In genomic region chr4:134533068-134533467, GRCh38 we compare ENCODE assay signal across 27 cellular contexts.
DNase-seq lines count a peak whose midpoint lies in the region; ATAC-seq and TF ChIP-seq lines count a peak whose summit lies in the region.
"Had no signal": no experiment of that assay in that cellular context is flagged by ENCODE, and none has a peak within 500 bp of the region (broad histone marks: within the 10 kb centered on the region; RNA-seq: fewer than 3 reads in every experiment).

No MANE protein-coding gene starts in this region.

- no peaks in the 10 kb centered on the region for H3K27me3 ChIP-seq in colonic mucosa
- H3K27me3 ChIP-seq: BLaER1, esophagus muscularis mucosa, vagina had no signal

- H3K9ac ChIP-seq in colonic mucosa (ENCODE audit: low read depth in 2 of 2, low read length in 2 of 2), result no peak overlapping the region
- H3K9ac ChIP-seq: BLaER1 had no signal

- H3K27me3 Mint-ChIP-seq in endothelial cell (ENCODE audit: unreplicated experiment), result no peaks in the 10 kb centered on the region
- H3K27me3 Mint-ChIP-seq: naive thymus-derived CD8-positive, alpha-beta T cell; stimulated activated memory B cell treated with anti-CD40 and anti-IgM and Interleukin-4, amounts not matched to agents 10 μg/mL and 1 μg/mL and 100 μg/mL, for 72 hours had no signal

- no peaks in the 10 kb centered on the region for H3K4me1 Mint-ChIP-seq in endothelial cell (ENCODE audit: unreplicated experiment)
- H3K4me1 Mint-ChIP-seq: naive thymus-derived CD8-positive, alpha-beta T cell; stimulated activated memory B cell treated with anti-CD40 and anti-IgM and Interleukin-4, amounts not matched to agents 10 μg/mL and 1 μg/mL and 100 μg/mL, for 72 hours had no signal

- no peaks in the 10 kb centered on the region for H3K9me3 ChIP-seq in colonic mucosa
- H3K9me3 ChIP-seq: BLaER1, esophagus muscularis mucosa, HAP-1, left ventricle myocardium inferior, vagina had no signal

- H3K36me3 Mint-ChIP-seq in endothelial cell (ENCODE audit: low read depth, unreplicated experiment), result no peaks in the 10 kb centered on the region
- H3K36me3 Mint-ChIP-seq: naive thymus-derived CD8-positive, alpha-beta T cell; stimulated activated memory B cell treated with anti-CD40 and anti-IgM and Interleukin-4, amounts not matched to agents 10 μg/mL and 1 μg/mL and 100 μg/mL, for 72 hours had no signal

- H3K4me3 Mint-ChIP-seq in endothelial cell (ENCODE audit: unreplicated experiment), result no peak overlapping the region
- H3K4me3 Mint-ChIP-seq: activated T-helper 1 cell treated with anti-CD3 and anti-CD28 coated beads, Interleukin-12 subunit alpha, Interleukin-12 subunit beta, Interleukin-2, Interleukin-4 antibody, amounts not matched to agents 30 ng/mL and 10 ng/mL and 1 ng/mL, durations not matched to agents 14 hours and 24 hours and 36 hours; naive thymus-derived CD8-positive, alpha-beta T cell; stimulated activated memory B cell treated with anti-CD40 and anti-IgM and Interleukin-4, amounts not matched to agents 10 μg/mL and 1 μg/mL and 100 μg/mL, for 72 hours had no signal

- no peak for TF ChIP-seq CTCF in endothelial cell (IDR thresholded peaks at IDR 0.05; ENCODE audit: unreplicated experiment)
- TF ChIP-seq CTCF in colonic mucosa (IDR thresholded peaks at IDR 0.05), result no peak

- peak; percentile 86 for ATAC-seq in GM18868 (IDR thresholded peaks at IDR 0.05; ENCODE audit: unreplicated experiment)
- peak; percentile 55 for ATAC-seq in HG02970 (IDR thresholded peaks at IDR 0.05; ENCODE audit: low FRiP score, unreplicated experiment)
- ATAC-seq in HG02759 (IDR thresholded peaks at IDR 0.05; ENCODE audit: unreplicated experiment), result no peak
- ATAC-seq: naive thymus-derived CD8-positive, alpha-beta T cell; stimulated activated memory B cell treated with anti-CD40 and anti-IgM and Interleukin-4, amounts not matched to agents 10 μg/mL and 1 μg/mL and 100 μg/mL, for 72 hours had no signal

- intact Hi-C loops in colonic mucosa (cut with DNase I), result no loop called here

- no peaks in the 10 kb centered on the region for H3K36me3 ChIP-seq in colonic mucosa
- H3K36me3 ChIP-seq: BLaER1, esophagus muscularis mucosa, HAP-1, left ventricle myocardium inferior, vagina had no signal

- no peak overlapping the region for H3K27ac ChIP-seq in colonic mucosa
- H3K27ac ChIP-seq: BLaER1, esophagus muscularis mucosa, left ventricle myocardium inferior, vagina had no signal

- no peak overlapping the region for H3K27ac Mint-ChIP-seq in endothelial cell (ENCODE audit: unreplicated experiment)
- H3K27ac Mint-ChIP-seq: activated T-helper 1 cell treated with anti-CD3 and anti-CD28 coated beads, Interleukin-12 subunit alpha, Interleukin-12 subunit beta, Interleukin-2, Interleukin-4 antibody, amounts not matched to agents 30 ng/mL and 10 ng/mL and 1 ng/mL, durations not matched to agents 14 hours and 24 hours and 36 hours; naive thymus-derived CD8-positive, alpha-beta T cell; stimulated activated memory B cell treated with anti-CD40 and anti-IgM and Interleukin-4, amounts not matched to agents 10 μg/mL and 1 μg/mL and 100 μg/mL, for 72 hours had no signal

- H3K4me1 ChIP-seq in colonic mucosa, result no peaks in the 10 kb centered on the region
- H3K4me1 ChIP-seq: BLaER1, esophagus muscularis mucosa, HAP-1, left ventricle myocardium inferior, vagina had no signal

- H3K4me3 ChIP-seq in colonic mucosa, result no peak overlapping the region
- H3K4me3 ChIP-seq: BLaER1, esophagus muscularis mucosa, HAP-1, left ventricle myocardium inferior, vagina had no signal

- peak; percentile 31 to 42 for DNase-seq in NOMO-1 (lab: John Stamatoyannopoulos, UW; ENCODE audit: unreplicated experiment in 2 of 2)
- DNase-seq in myocyte (ENCODE audit: low read depth), result peak; percentile 27
- no peak for DNase-seq in endothelial cell (ENCODE audit: low spot score)
- DNase-seq in activated CD8-positive, alpha-beta memory T cell treated with anti-CD3 and anti-CD28 coated beads for 24 hours, result no peak
- DNase-seq in colonic mucosa, result no peak
- DNase-seq: ACHN; activated CD4-positive, alpha-beta T cell treated with anti-CD3 and anti-CD28 coated beads, Interleukin-2, amount 50 U/mL, for 1 hour; activated naive CD4-positive, alpha-beta T cell treated with anti-CD3 and anti-CD28 coated beads, Interleukin-2, amount 50 U/mL, for 16 hours; amygdala; cortex of kidney; hypothalamus; KG1; left ventricle myocardium inferior; naive thymus-derived CD8-positive, alpha-beta T cell; NCI-H1694; NCI-H2171; NCI-H524 treated with DMSO at 0.1 percent for 48 hours; stimulated activated CD4-positive, alpha-beta T cell treated with anti-CD3 and anti-CD28 coated beads, Interleukin-4, amount 100 ng/mL, for 1 hour had no signal

- no peaks in the 10 kb centered on the region for H3K9me3 Mint-ChIP-seq in endothelial cell (ENCODE audit: unreplicated experiment)
- H3K9me3 Mint-ChIP-seq: activated T-helper 1 cell treated with anti-CD3 and anti-CD28 coated beads, Interleukin-12 subunit alpha, Interleukin-12 subunit beta, Interleukin-2, Interleukin-4 antibody, amounts not matched to agents 30 ng/mL and 10 ng/mL and 1 ng/mL, durations not matched to agents 14 hours and 24 hours and 36 hours; stimulated activated memory B cell treated with anti-CD40 and anti-IgM and Interleukin-4, amounts not matched to agents 10 μg/mL and 1 μg/mL and 100 μg/mL, for 72 hours had no signal

Comparison
In these comparisons a context has a peak if more than half of its experiments do, and no peak if none do; other contexts are left out.
1. DNase-seq: peak in NOMO-1 (2 of 2) and myocyte (single experiment); none in endothelial cell (single experiment), activated CD8-positive, alpha-beta memory T cell treated with anti-CD3 and anti-CD28 coated beads for 24 hours (single experiment) and colonic mucosa (single experiment).